Comparison of ENCODE assay signal across 10 cellular contexts in the genomic region with DNA sequence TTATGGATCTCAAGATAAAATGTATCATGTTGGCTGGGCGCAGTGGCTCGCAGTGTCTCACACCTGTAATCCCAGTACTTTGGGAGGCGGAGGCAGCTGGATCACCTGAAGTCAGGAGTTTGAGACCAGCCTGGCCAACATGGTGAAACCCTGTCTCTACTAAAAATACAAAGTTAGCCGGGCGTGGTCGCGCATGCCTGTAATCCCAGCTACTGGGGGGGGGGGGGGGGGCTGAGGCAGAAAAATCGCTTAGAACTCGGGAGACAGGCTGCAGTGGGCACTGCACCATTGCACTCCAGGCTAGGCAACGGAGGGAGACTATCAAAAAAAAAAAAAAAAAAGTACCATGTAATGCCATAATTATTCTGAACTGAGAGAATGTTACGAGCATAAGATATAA. TPM values are rescaled to one million over a fixed set of nuclear protein-coding genes. Genes with fewer than 3 reads are reported as not detected.
DNase-seq lines count a peak whose midpoint lies in the region; ATAC-seq and TF ChIP-seq lines count a peak whose summit lies in the region.
"Had no signal": no experiment of that assay in that cellular context is flagged by ENCODE, and none has a peak within 500 bp of the region (broad histone marks: within the 10 kb centered on the region; RNA-seq: fewer than 3 reads in every experiment).

No MANE protein-coding gene starts in this region.

- CTCF ChIA-PET in BJ (lab: Yijun Ruan, JAX), result interaction anchor here (1.3 kb wide), 1 partner anchor 47 kb away, joined by 6 read pairs; no protein-coding TSS in a partner anchor

- H3K36me3 ChIP-seq in BJ (ENCODE audit: control insufficient read depth, insufficient read depth, low read length), result peaks cover 4% of the 10 kb centered on the region

- H3K36me3 Mint-ChIP-seq in central memory CD8-positive, alpha-beta T cell (ENCODE audit: insufficient read depth), result peaks cover 60% of the 10 kb centered on the region
- peaks cover 10% of the 10 kb centered on the region for H3K36me3 Mint-ChIP-seq in natural killer cell treated with Interleukin-12 subunit alpha and Interleukin-12 subunit beta and Interleukin-15 and Interleukin-18, amount 100 ng/mL, for 72 hours

- H3K4me3 ChIP-seq in BJ (ENCODE audit: low read depth, low read length), result peak overlapping the region; percentile 77; the same call in 1 of the 2 replicates
- peak overlapping the region; percentile 88 for H3K4me3 ChIP-seq in Jurkat, Clone E6-1 (ENCODE audit: low read length)

- POLR2A ChIA-PET in BJ (lab: Charles Lee), result no interaction called here

- no peak for ATAC-seq in central memory CD8-positive, alpha-beta T cell (replicated peaks; ENCODE audit: extremely low read depth, poor library complexity, severe bottlenecking)
- no peak for ATAC-seq in natural killer cell treated with Interleukin-12 subunit alpha and Interleukin-12 subunit beta and Interleukin-15 and Interleukin-18, amount 100 ng/mL, for 72 hours

- no peak overlapping the region for H3K27ac Mint-ChIP-seq in central memory CD8-positive, alpha-beta T cell (ENCODE audit: low read depth)
- peak overlapping the region in 1 of 2 donors; percentile 49 for H3K27ac Mint-ChIP-seq in natural killer cell treated with Interleukin-12 subunit alpha and Interleukin-12 subunit beta and Interleukin-15 and Interleukin-18, amount 100 ng/mL, for 72 hours

- peak overlapping the region; percentile 97 for H3K4me3 Mint-ChIP-seq in central memory CD8-positive, alpha-beta T cell
- peak overlapping the region; percentile 97 for H3K4me3 Mint-ChIP-seq in natural killer cell treated with Interleukin-12 subunit alpha and Interleukin-12 subunit beta and Interleukin-15 and Interleukin-18, amount 100 ng/mL, for 72 hours

- no peaks in the 10 kb centered on the region for H3K27me3 ChIP-seq in BJ (ENCODE audit: control insufficient read depth, insufficient read depth, low read length)
- H3K27me3 ChIP-seq: adrenal gland had no signal

- DNase-seq in BJ (ENCODE audit: low read depth), result no peak
- DNase-seq in Jurkat, Clone E6-1 (ENCODE audit: low read depth, low spot score), result no peak
- DNase-seq in central memory CD8-positive, alpha-beta T cell (ENCODE audit: low spot score in 2 of 2), result no peak
- DNase-seq in natural killer cell treated with Interleukin-12 subunit alpha and Interleukin-12 subunit beta and Interleukin-15 and Interleukin-18, amount 100 ng/mL, for 72 hours (ENCODE audit: low spot score), result no peak
- no peak for DNase-seq in putamen (ENCODE audit: low spot score)
- no peak for DNase-seq in LoVo (ENCODE audit: low spot score)
- no peak for DNase-seq in 8988T
- DNase-seq in DMS79 (lab: John Stamatoyannopoulos, UW), result no peak
- DNase-seq: adrenal gland, NCI-H526 treated with DMSO at 0.1 percent for 48 hours had no signal

- H3K9me3 Mint-ChIP-seq in central memory CD8-positive, alpha-beta T cell, result no peaks in the 10 kb centered on the region
- H3K9me3 Mint-ChIP-seq in natural killer cell treated with Interleukin-12 subunit alpha and Interleukin-12 subunit beta and Interleukin-15 and Interleukin-18, amount 100 ng/mL, for 72 hours, result no peaks in the 10 kb centered on the region

- H3K27me3 Mint-ChIP-seq in central memory CD8-positive, alpha-beta T cell, result no peaks in the 10 kb centered on the region
- peaks cover 0 to 3% of the 10 kb centered on the region in 2 donors for H3K27me3 Mint-ChIP-seq in natural killer cell treated with Interleukin-12 subunit alpha and Interleukin-12 subunit beta and Interleukin-15 and Interleukin-18, amount 100 ng/mL, for 72 hours

- no peak for TF ChIP-seq CTCF in BJ (IDR thresholded peaks at IDR 0.05; ENCODE audit: insufficient read depth, low read depth, low read length)

- peaks cover 5% of the 10 kb centered on the region for H3K4me1 Mint-ChIP-seq in central memory CD8-positive, alpha-beta T cell
- H3K4me1 Mint-ChIP-seq in natural killer cell treated with Interleukin-12 subunit alpha and Interleukin-12 subunit beta and Interleukin-15 and Interleukin-18, amount 100 ng/mL, for 72 hours (ENCODE audit: low read depth in 2 of 2), result peaks cover 6 to 13% of the 10 kb centered on the region in 2 donors

RNA-seq across cellular contexts. Expression of a gene that starts 2.1 kb away (rescaled TPM):
- polyA plus RNA-seq in BJ (2011; rRNA removed), result 73.5 and 95.5 TPM in 2 replicates
- polyA minus RNA-seq in BJ (2011; rRNA and poly(A)+ RNA removed), result 40.5 and 41.8 TPM in 2 replicates
- 438 TPM for polyA plus RNA-seq in Jurkat, Clone E6-1 (2012; ENCODE audit: insufficient read depth, insufficient read length)
- total RNA-seq in natural killer cell treated with Interleukin-12 subunit alpha and Interleukin-12 subunit beta and Interleukin-15 and Interleukin-18, amount 100 ng/mL, for 72 hours, result 100 to 1,000 TPM; 170 to 211 TPM
